8 cellular contexts compared by ENCODE assay signal in genomic region chr17:30599424-30600061, GRCh38.
A peak's percentile ranks its signal among the peaks of the same experiment; 100 is the strongest.
DNase-seq lines count a peak whose midpoint lies in the region; ATAC-seq and TF ChIP-seq lines count a peak whose summit lies in the region.

No MANE protein-coding gene starts in this region.

- H3K27ac Mint-ChIP-seq in activated CD8-positive, alpha-beta memory T cell treated with anti-CD3 and anti-CD28 coated beads, Interleukin-2, amount 10 ng/mL, durations not matched to agents 7 days and 5 days = no peak overlapping the region
- H3K27ac Mint-ChIP-seq in activated CD4-positive, alpha-beta memory T cell treated with anti-CD3 and anti-CD28 coated beads, Interleukin-2, amount 10 ng/mL, durations not matched to agents 7 days and 5 days = peak overlapping the region; percentile 6
- H3K27ac Mint-ChIP-seq in immature natural killer cell = peak overlapping the region; percentile 49 to 87 (median 80)

- POLR2A ChIA-PET in activated CD4-positive, alpha-beta memory T cell treated with anti-CD3 and anti-CD28 coated beads, Interleukin-2, amount 10 ng/mL, durations not matched to agents 7 days and 5 days (lab: Charles Lee) = no interaction called here

- H3K4me3 ChIP-seq in thoracic aorta = peak overlapping the region; percentile 98

- no peaks in the 10 kb centered on the region for H3K27me3 Mint-ChIP-seq in activated CD8-positive, alpha-beta memory T cell treated with anti-CD3 and anti-CD28 coated beads, Interleukin-2, amount 10 ng/mL, durations not matched to agents 7 days and 5 days
- peaks cover 3% of the 10 kb centered on the region for H3K27me3 Mint-ChIP-seq in activated CD4-positive, alpha-beta memory T cell treated with anti-CD3 and anti-CD28 coated beads, Interleukin-2, amount 10 ng/mL, durations not matched to agents 7 days and 5 days
- H3K27me3 Mint-ChIP-seq in immature natural killer cell (ENCODE audit: low read depth in 3 of 3) = peaks cover 0 to 7% (median 0%) of the 10 kb centered on the region in 3 donors

- no peak for ATAC-seq in activated CD8-positive, alpha-beta memory T cell treated with anti-CD3 and anti-CD28 coated beads, Interleukin-2, amount 10 ng/mL, durations not matched to agents 7 days and 5 days
- ATAC-seq in thoracic aorta (ENCODE audit: insufficient number of reproducible peaks, low FRiP score, low read depth) = no peak

- CTCF ChIA-PET in activated CD8-positive, alpha-beta memory T cell treated with anti-CD3 and anti-CD28 coated beads, Interleukin-2, amount 10 ng/mL, durations not matched to agents 7 days and 5 days (lab: Charles Lee) = interaction anchor here (0.5 to 1.6 kb wide), 2 partner anchors 92 to 121 kb away, joined by 3 read pairs; no protein-coding TSS in a partner anchor
- CTCF ChIA-PET in activated CD4-positive, alpha-beta memory T cell treated with anti-CD3 and anti-CD28 coated beads, Interleukin-2, amount 10 ng/mL, durations not matched to agents 7 days and 5 days (lab: Charles Lee) = interaction anchor here (1.4 kb wide), 1 partner anchor 115 kb away, joined by 5 read pairs; no protein-coding TSS in a partner anchor

- H3K9me3 ChIP-seq in thoracic aorta = no peaks in the 10 kb centered on the region

- H3K4me3 Mint-ChIP-seq in activated CD8-positive, alpha-beta memory T cell treated with anti-CD3 and anti-CD28 coated beads, Interleukin-2, amount 10 ng/mL, durations not matched to agents 7 days and 5 days = peak overlapping the region; percentile 95
- peak overlapping the region; percentile 96 for H3K4me3 Mint-ChIP-seq in activated CD4-positive, alpha-beta memory T cell treated with anti-CD3 and anti-CD28 coated beads, Interleukin-2, amount 10 ng/mL, durations not matched to agents 7 days and 5 days
- peak overlapping the region; percentile 95 to 98 (median 97) for H3K4me3 Mint-ChIP-seq in immature natural killer cell

- DNase-seq in activated CD8-positive, alpha-beta memory T cell treated with anti-CD3 and anti-CD28 coated beads, Interleukin-2, amount 10 ng/mL, durations not matched to agents 7 days and 5 days = no peak
- no peak for DNase-seq in activated CD8-positive, alpha-beta memory T cell treated with anti-CD3 and anti-CD28 coated beads, Interleukin-2, amount 50 U/mL, for 4 hours
- DNase-seq in activated CD4-positive, alpha-beta memory T cell treated with anti-CD3 and anti-CD28 coated beads, Interleukin-2, amount 10 ng/mL, durations not matched to agents 7 days and 5 days = no peak
- no peak for DNase-seq in immature natural killer cell
- no peak for DNase-seq in thoracic aorta (ENCODE audit: low spot score)
- no peak for DNase-seq in SKM-1 (lab: John Stamatoyannopoulos, UW; ENCODE audit: unreplicated experiment)
- DNase-seq in activated CD8-positive, alpha-beta memory T cell treated with anti-CD3 and anti-CD28 coated beads, Interleukin-2, amount 50 U/mL, for 48 hours = no peak
- DNase-seq in activated CD4-positive, alpha-beta T cell treated with anti-CD3 and anti-CD28 coated beads for 4 hours = no peak

- TF ChIP-seq CTCF in thoracic aorta (IDR thresholded peaks at IDR 0.05) = no peak

- H3K36me3 ChIP-seq in thoracic aorta = no peaks in the 10 kb centered on the region

- H3K9me3 Mint-ChIP-seq in activated CD8-positive, alpha-beta memory T cell treated with anti-CD3 and anti-CD28 coated beads, Interleukin-2, amount 10 ng/mL, durations not matched to agents 7 days and 5 days (ENCODE audit: low read depth) = no peaks in the 10 kb centered on the region
- no peaks in the 10 kb centered on the region for H3K9me3 Mint-ChIP-seq in activated CD4-positive, alpha-beta memory T cell treated with anti-CD3 and anti-CD28 coated beads, Interleukin-2, amount 10 ng/mL, durations not matched to agents 7 days and 5 days
- H3K9me3 Mint-ChIP-seq in immature natural killer cell = no peaks in the 10 kb centered on the region

- H3K36me3 Mint-ChIP-seq in activated CD8-positive, alpha-beta memory T cell treated with anti-CD3 and anti-CD28 coated beads, Interleukin-2, amount 10 ng/mL, durations not matched to agents 7 days and 5 days = no peaks in the 10 kb centered on the region
- H3K36me3 Mint-ChIP-seq in activated CD4-positive, alpha-beta memory T cell treated with anti-CD3 and anti-CD28 coated beads, Interleukin-2, amount 10 ng/mL, durations not matched to agents 7 days and 5 days (ENCODE audit: low read depth) = no peaks in the 10 kb centered on the region
- no peaks in the 10 kb centered on the region for H3K36me3 Mint-ChIP-seq in immature natural killer cell

- peaks cover 0 to 11% of the 10 kb centered on the region in 2 donors for H3K4me1 ChIP-seq in thoracic aorta (ENCODE audit: control insufficient read depth in 1 of 2, low read depth in 2 of 2)

- peak overlapping the region; percentile 96 to 98 for H3K27ac ChIP-seq in thoracic aorta

- peaks cover 22% of the 10 kb centered on the region for H3K4me1 Mint-ChIP-seq in activated CD8-positive, alpha-beta memory T cell treated with anti-CD3 and anti-CD28 coated beads, Interleukin-2, amount 10 ng/mL, durations not matched to agents 7 days and 5 days
- H3K4me1 Mint-ChIP-seq in activated CD4-positive, alpha-beta memory T cell treated with anti-CD3 and anti-CD28 coated beads, Interleukin-2, amount 10 ng/mL, durations not matched to agents 7 days and 5 days = peaks cover 26% of the 10 kb centered on the region
- peaks cover 26 to 31% of the 10 kb centered on the region in 2 donors for H3K4me1 Mint-ChIP-seq in immature natural killer cell

- H3K27me3 ChIP-seq in thoracic aorta (replicated peaks; ENCODE audit: insufficient read depth) = no peaks in the 10 kb centered on the region
